ENCODE assay signal across 23 cellular contexts in genomic region chr16:50580180-50580771, GRCh38. TPM values are rescaled to one million over a fixed set of nuclear protein-coding genes. Genes with fewer than 3 reads are reported as not detected.
A peak's percentile ranks its signal among the peaks of the same experiment; 100 is the strongest.
DNase-seq lines count a peak whose midpoint lies in the region; ATAC-seq and TF ChIP-seq lines count a peak whose summit lies in the region.
"Had no signal": no experiment of that assay in that cellular context is flagged by ENCODE, and none has a peak within 500 bp of the region (broad histone marks: within the 10 kb centered on the region; RNA-seq: fewer than 3 reads in every experiment).

No MANE protein-coding gene starts in this region.

- no peak overlapping the region for H2AK5ac ChIP-seq in neuronal stem cell (ENCODE audit: low read depth, low read length)

- H3K4ac ChIP-seq in neuronal stem cell (ENCODE audit: low read length): no peak overlapping the region

- no peak overlapping the region for H3K14ac ChIP-seq in neuronal stem cell (ENCODE audit: low read length)

- CTCF ChIA-PET in HEK293 (lab: Yijun Ruan, JAX): no interaction called here

- H3K18ac ChIP-seq in neuronal stem cell (ENCODE audit: low read length): peak overlapping the region; percentile 20

- H3K4me3 ChIP-seq in HEK293 (ENCODE audit: low read depth, low read length): no peak overlapping the region
- no peak overlapping the region for H3K4me3 ChIP-seq in epithelial cell of esophagus (ENCODE audit: low read length)
- H3K4me3 ChIP-seq in neuronal stem cell (ENCODE audit: low read length in 2 of 2): no peak overlapping the region
- H3K4me3 ChIP-seq: GM12878, GM23338, K562, PC-9 had no signal

- no peak overlapping the region for H4K91ac ChIP-seq in neuronal stem cell (ENCODE audit: low read depth, low read length, poor library complexity)

- POLR2A ChIA-PET in HEK293 (lab: Yijun Ruan, JAX): no interaction called here

- DNase-seq in AG08395 (ENCODE audit: low spot score) (peak; percentile 45), epithelial cell of esophagus (ENCODE audit: low read depth) (peak; percentile 18), neuronal stem cell (ENCODE audit: low spot score) (no peak), DMS 273 treated with DMSO at 0.1 percent for 48 hours (lab: John Stamatoyannopoulos, UW) (no peak), HUDEP-2 (lab: John Stamatoyannopoulos, UW; ENCODE audit: unreplicated experiment in 76 of 76) (no peak), GM19238 (ENCODE audit: insufficient read length, low spot score) (no peak)
- DNase-seq: MM.1S, NCI-H1048, NCI-H1417 treated with DMSO at 0.1 percent for 48 hours, NCI-H187 treated with DMSO at 0.1 percent for 48 hours, NCI-H2107, NCI-H446 treated with DMSO at 0.1 percent for 48 hours, PC-9, RPMI8226, SHP77 had no signal

- H3K4me1 ChIP-seq in HEK293 (ENCODE audit: control insufficient read depth, insufficient read depth, low read length) (no peaks in the 10 kb centered on the region), neuronal stem cell (ENCODE audit: control insufficient read depth in 2 of 2, insufficient read depth in 1 of 2, low read depth in 1 of 2, low read length in 2 of 2) (peaks cover 0 to 11% of the 10 kb centered on the region in 2 donors)

- H3K23ac ChIP-seq in neuronal stem cell (ENCODE audit: low read depth, low read length, poor library complexity): no peak overlapping the region

- TF ChIP-seq CTCF in HEK293 (tag by site-specific recombination; IDR thresholded peaks at IDR 0.05) (no peak), epithelial cell of esophagus (IDR thresholded peaks at IDR 0.05; ENCODE audit: insufficient read depth, low read depth, low read length, missing control alignments) (no peak)

- H2BK5ac ChIP-seq in neuronal stem cell (ENCODE audit: low read length): no peak overlapping the region

- peaks cover 0 to 7% of the 10 kb centered on the region in 2 experiments; a peak in 1 of 3 replicates for H3K36me3 ChIP-seq in HEK293 (ENCODE audit: control insufficient read depth in 2 of 2, insufficient read depth in 1 of 2, low read length in 2 of 2)
- H3K36me3 ChIP-seq in neuronal stem cell (replicated peaks in 1 of 2; ENCODE audit: control insufficient read depth in 2 of 2, insufficient read depth in 2 of 2, low read length in 2 of 2): peaks cover 0 to 3% of the 10 kb centered on the region in 2 donors

- no peak overlapping the region for H2AFZ ChIP-seq in neuronal stem cell (ENCODE audit: low read length)
- H2AFZ ChIP-seq: GM23338, PC-9 had no signal

- H2BK120ac ChIP-seq in neuronal stem cell (ENCODE audit: low read depth, low read length): no peak overlapping the region

- no peak overlapping the region for H3K9ac ChIP-seq in neuronal stem cell (ENCODE audit: low read depth, low read length, poor library complexity)

- H3K4me2 ChIP-seq in neuronal stem cell (ENCODE audit: insufficient read depth, low read length, poor library complexity, severe bottlenecking): no peak overlapping the region
- H3K4me2 ChIP-seq: GM23338, PC-9 had no signal

- H3K27ac ChIP-seq in HEK293 (ENCODE audit: extremely low read depth, low read depth, low read length) (no peak overlapping the region), neuronal stem cell (replicated peaks; ENCODE audit: low read length) (no peak overlapping the region)
- H3K27ac ChIP-seq: PC-9 had no signal

- H4K8ac ChIP-seq in neuronal stem cell (ENCODE audit: low read depth, low read length): no peak overlapping the region

- H3K79me1 ChIP-seq in neuronal stem cell (ENCODE audit: low read depth, low read length): no peaks in the 10 kb centered on the region

- H2BK15ac ChIP-seq in neuronal stem cell (ENCODE audit: low read length): no peak overlapping the region

- H3K27me3 ChIP-seq in neuronal stem cell (ENCODE audit: control insufficient read depth in 3 of 3, insufficient read depth in 3 of 3, low read depth in 1 of 3, low read length in 3 of 3): no peaks in the 10 kb centered on the region

- H3K9me3 ChIP-seq in HEK293 (ENCODE audit: control insufficient read depth, insufficient read depth, low read depth, low read length) (no peaks in the 10 kb centered on the region), neuronal stem cell (replicated peaks in 1 of 2; ENCODE audit: control insufficient read depth in 2 of 2, insufficient read depth in 1 of 2, low read depth in 1 of 2, low read length in 2 of 2) (no peaks in the 10 kb centered on the region)

- WGBS in neuronal stem cell (ENCODE audit: extremely low coverage in 2 of 2, insufficient read length in 2 of 2, insufficient replicate concordance in 1 of 2), 2 donors: no CpG with 5 or more reads among the region's 8 CpGs

- ATAC-seq in HG02798 (IDR thresholded peaks at IDR 0.05; ENCODE audit: poor library complexity, unreplicated experiment): no peak
- ATAC-seq: GM12878, GM23338, HCT116, K562 had no signal

- H2BK12ac ChIP-seq in neuronal stem cell (ENCODE audit: low read length): no peak overlapping the region

TF ChIP-seq in HEK293, 187 proteins besides CTCF, POLR2A, EP300 and RAD21:
- TF ChIP-seq ZNF558 (tag by site-specific recombination; IDR thresholded peaks at IDR 0.05) (no peak), ZNF157 (tag by site-specific recombination; IDR thresholded peaks at IDR 0.05) (peak; percentile 85), ZNF664 (tag by site-specific recombination; IDR thresholded peaks at IDR 0.05) (no peak), ZSCAN18 (tag by site-specific recombination; IDR thresholded peaks at IDR 0.05) (no peak), ZFP3 (tag by site-specific recombination; IDR thresholded peaks at IDR 0.05; ENCODE audit: low read depth) (no peak)

RNA-seq across cellular contexts. Expression of gene NKD1, which starts 32.1 kb away (rescaled TPM):
- 1.4 TPM for polyA plus RNA-seq in neuronal stem cell (2013, experiment 1 of 2)
- polyA plus RNA-seq in neuronal stem cell (2013, experiment 2 of 2): 1.7 TPM
- polyA plus RNA-seq: AG04450, CD14-positive monocyte had no signal

Comparison
In these comparisons a context has a peak if more than half of its experiments do, and no peak if none do; other contexts are left out.
1. DNase-seq: peak in AG08395 (single experiment) and epithelial cell of esophagus (single experiment); none in neuronal stem cell (single experiment), DMS 273 treated with DMSO at 0.1 percent for 48 hours (single experiment), HUDEP-2 (0 of 76) and GM19238 (single experiment).